18 cellular contexts compared by ENCODE assay signal in the genomic region with DNA sequence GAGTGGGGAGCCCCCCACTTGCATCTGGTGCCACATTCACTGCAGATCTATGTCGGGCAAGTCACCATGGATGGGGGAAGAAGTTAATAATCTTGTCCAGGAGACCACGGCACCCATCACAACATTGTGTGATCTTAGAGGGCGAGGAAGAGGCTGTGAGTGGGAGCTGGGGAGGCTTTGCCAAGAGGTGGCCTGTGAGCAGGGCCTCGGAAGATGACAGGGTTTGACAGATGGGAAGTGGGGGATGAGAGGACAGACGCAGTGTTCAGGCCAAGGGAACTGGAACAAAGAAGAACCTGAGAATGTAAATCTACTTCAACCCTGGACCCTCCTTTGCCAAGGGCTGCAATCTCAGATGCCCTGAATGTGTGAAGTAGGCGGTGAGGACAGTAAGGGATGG. TPM values are rescaled to one million over a fixed set of nuclear protein-coding genes. Genes with fewer than 3 reads are reported as not detected.
DNase-seq lines count a peak whose midpoint lies in the region; ATAC-seq and TF ChIP-seq lines count a peak whose summit lies in the region.
"Had no signal": no experiment of that assay in that cellular context is flagged by ENCODE, and none has a peak within 500 bp of the region (broad histone marks: within the 10 kb centered on the region; RNA-seq: fewer than 3 reads in every experiment).

No MANE protein-coding gene starts in this region.

- no peak overlapping the region for H3K9ac ChIP-seq in IMR-90 (ENCODE audit: low read depth, low read length)
- H3K9ac ChIP-seq: GM23248 had no signal

- no CpG with 5 or more reads among the region's 6 CpGs for WGBS in IMR-90 (ENCODE audit: extremely low coverage in 2 of 2, insufficient read length in 1 of 2), 2 experiments
- 87% methylated on average over 6 of the region's 6 CpGs for WGBS in prostate gland

- TF ChIP-seq POLR2A in IMR-90 (IDR thresholded peaks at IDR 0.05; ENCODE audit: low read depth, low read length) (no peak), prostate gland (IDR thresholded peaks at IDR 0.05) (no peak)

- dilution Hi-C loops in IMR-90 (cut with HindIII; ENCODE audit: low sequenced_read_pairs, unreplicated experiment): no loop called here

- H2BK15ac ChIP-seq in IMR-90 (ENCODE audit: low read depth, low read length): no peak overlapping the region

- CTCF ChIA-PET in IMR-90 (lab: Yijun Ruan, JAX): no interaction called here

- H4K91ac ChIP-seq in IMR-90 (ENCODE audit: insufficient read depth, low read depth, low read length): no peak overlapping the region

- TF ChIP-seq CTCF in IMR-90 (conservative IDR thresholded peaks at IDR 0.05; ENCODE audit: low read depth, low read length): no peak
- no peak for TF ChIP-seq CTCF in glutamatergic neuron (IDR thresholded peaks at IDR 0.05; ENCODE audit: partially characterized antibody, unreplicated experiment)
- no peak for TF ChIP-seq CTCF in prostate gland (IDR thresholded peaks at IDR 0.05)

- no peaks in the 10 kb centered on the region for H3K9me3 Mint-ChIP-seq in glutamatergic neuron (ENCODE audit: unreplicated experiment)
- H3K9me3 Mint-ChIP-seq in stimulated activated effector memory CD8-positive, alpha-beta T cell treated with anti-CD3 and anti-CD28 coated beads, Interleukin-12 subunit alpha, Interleukin-12 subunit beta, amount 100 ng/mL, for 72 hours: no peaks in the 10 kb centered on the region

- H3K4me3 ChIP-seq in IMR-90 (ENCODE audit: insufficient read depth, low read depth, low read length): no peak overlapping the region
- no peak overlapping the region for H3K4me3 ChIP-seq in prostate gland
- H3K4me3 ChIP-seq: GM12878, GM23248, HAP-1 had no signal

- no peaks in the 10 kb centered on the region for H4K20me1 ChIP-seq in IMR-90 (ENCODE audit: insufficient read depth, low read length)

- no peak overlapping the region for H4K8ac ChIP-seq in IMR-90 (ENCODE audit: low read depth in 2 of 2, low read length in 2 of 2)

- no peaks in the 10 kb centered on the region for H3K79me1 ChIP-seq in IMR-90 (ENCODE audit: low read depth in 1 of 2, low read length in 2 of 2)

- H3K9me3 ChIP-seq in IMR-90 (ENCODE audit: control insufficient read depth, insufficient read depth, low read length): no peaks in the 10 kb centered on the region
- no peaks in the 10 kb centered on the region for H3K9me3 ChIP-seq in prostate gland
- H3K9me3 ChIP-seq: BE2C, Caco-2, HAP-1 had no signal

- H3K9me1 ChIP-seq in IMR-90 (ENCODE audit: insufficient read depth, low read length): no peaks in the 10 kb centered on the region; the same call in 1 of the 2 replicates

- no peak overlapping the region for H3K23ac ChIP-seq in IMR-90 (ENCODE audit: low read depth, low read length)

- no peak overlapping the region for H2BK5ac ChIP-seq in IMR-90 (ENCODE audit: low read depth, low read length, poor library complexity, severe bottlenecking)

- peaks cover 15% of the 10 kb centered on the region for H3K27me3 Mint-ChIP-seq in glutamatergic neuron (ENCODE audit: unreplicated experiment)

- H3K4ac ChIP-seq in IMR-90 (ENCODE audit: low read depth, low read length): peak overlapping the region; percentile 50; the same call in 1 of the 2 replicates

- H2AFZ ChIP-seq in IMR-90 (replicated peaks; ENCODE audit: low read length, poor library complexity): no peak overlapping the region
- H2AFZ ChIP-seq: GM23248 had no signal

- no peak for TF ChIP-seq RAD21 in IMR-90 (IDR thresholded peaks at IDR 0.05; ENCODE audit: low read length)

- 0 out of 2 replicates have a peak overlapping the region, but pooled peaks have one; percentile 32 for H3K14ac ChIP-seq in IMR-90 (replicated peaks; ENCODE audit: low read depth, low read length)

- H3K4me3 Mint-ChIP-seq in glutamatergic neuron (ENCODE audit: unreplicated experiment): no peak overlapping the region
- H3K4me3 Mint-ChIP-seq in stimulated activated effector memory CD8-positive, alpha-beta T cell treated with anti-CD3 and anti-CD28 coated beads, Interleukin-12 subunit alpha, Interleukin-12 subunit beta, amount 100 ng/mL, for 72 hours: no peak overlapping the region
- H3K4me3 Mint-ChIP-seq: CD4-positive, CD25-positive, alpha-beta regulatory T cell had no signal

- H4K5ac ChIP-seq in IMR-90 (ENCODE audit: low read depth, low read length): no peak overlapping the region

- no peak for ATAC-seq in IMR-90 (ENCODE audit: low read depth)
- ATAC-seq in stimulated activated effector memory CD8-positive, alpha-beta T cell treated with anti-CD3 and anti-CD28 coated beads, Interleukin-12 subunit alpha, Interleukin-12 subunit beta, amount 100 ng/mL, for 72 hours: no peak
- ATAC-seq: GM12878, HepG2 had no signal

- H3K18ac ChIP-seq in IMR-90 (ENCODE audit: low read depth, low read length): no peak overlapping the region

- H2BK20ac ChIP-seq in IMR-90 (ENCODE audit: low read depth, low read length): no peak overlapping the region

- no peak overlapping the region for H3K56ac ChIP-seq in IMR-90 (ENCODE audit: extremely low read depth, insufficient read depth, low read length)

- peaks cover 14% of the 10 kb centered on the region for H3K4me1 Mint-ChIP-seq in glutamatergic neuron (ENCODE audit: low read depth, unreplicated experiment)
- H3K4me1 Mint-ChIP-seq in stimulated activated effector memory CD8-positive, alpha-beta T cell treated with anti-CD3 and anti-CD28 coated beads, Interleukin-12 subunit alpha, Interleukin-12 subunit beta, amount 100 ng/mL, for 72 hours: no peaks in the 10 kb centered on the region
- H3K4me1 Mint-ChIP-seq: CD4-positive, CD25-positive, alpha-beta regulatory T cell had no signal

- no peaks in the 10 kb centered on the region for H3K36me3 ChIP-seq in IMR-90 (ENCODE audit: control insufficient read depth, insufficient read depth, low read length)
- H3K36me3 ChIP-seq in prostate gland: no peaks in the 10 kb centered on the region
- H3K36me3 ChIP-seq: HAP-1 had no signal

- H2AK5ac ChIP-seq in IMR-90 (ENCODE audit: low read depth, low read length): no peak overlapping the region

- peak; percentile 35 for DNase-seq in NCI-H82 (lab: John Stamatoyannopoulos, UW)
- no peak for DNase-seq in NCI-H82 treated with DMSO at 0.1 percent for 48 hours (lab: John Stamatoyannopoulos, UW; ENCODE audit: unreplicated experiment)
- no peak for DNase-seq in IMR-90
- DNase-seq in glutamatergic neuron: no peak
- DNase-seq in stimulated activated effector memory CD8-positive, alpha-beta T cell treated with anti-CD3 and anti-CD28 coated beads, Interleukin-12 subunit alpha, Interleukin-12 subunit beta, amount 100 ng/mL, for 72 hours (ENCODE audit: low spot score in 2 of 2): no peak
- DNase-seq in prostate gland (ENCODE audit: low spot score): no peak
- DNase-seq in activated T-cell treated with anti-CD3 and anti-CD28 coated beads for 4 hours: no peak
- DNase-seq: ACHN; BE2C; C1 segment of cervical spinal cord; Caco-2; CD4-positive, CD25-positive, alpha-beta regulatory T cell; DMS79 treated with DMSO at 0.1 percent for 48 hours; GM23248 had no signal

- no peaks in the 10 kb centered on the region for H3K4me1 ChIP-seq in IMR-90 (ENCODE audit: control insufficient read depth, insufficient read depth, low read length)
- H3K4me1 ChIP-seq in prostate gland (replicated peaks): no peaks in the 10 kb centered on the region
- H3K4me1 ChIP-seq: BE2C, HAP-1 had no signal

- intact Hi-C loops in IMR-90 (cut with micrococcal nuclease): no loop called here
- intact Hi-C loops in prostate gland (cut with DNase I): no loop called here

- H3K27ac ChIP-seq in IMR-90 (ENCODE audit: insufficient read depth, low read length): no peak overlapping the region
- H3K27ac ChIP-seq in prostate gland: no peak overlapping the region
- H3K27ac ChIP-seq: GM23248 had no signal

- no peak overlapping the region for H3K4me2 ChIP-seq in IMR-90 (ENCODE audit: low read depth, low read length)

- in situ Hi-C loops in IMR-90 (cut with MboI; ENCODE audit: low sequenced_read_pairs): no loop called here

- no TSS peak for BruUV-seq in IMR-90 (replicated peaks; lab: Mats Ljungman, UMichigan)

- no peaks in the 10 kb centered on the region for H3K36me3 Mint-ChIP-seq in glutamatergic neuron (ENCODE audit: unreplicated experiment)
- H3K36me3 Mint-ChIP-seq in stimulated activated effector memory CD8-positive, alpha-beta T cell treated with anti-CD3 and anti-CD28 coated beads, Interleukin-12 subunit alpha, Interleukin-12 subunit beta, amount 100 ng/mL, for 72 hours: no peaks in the 10 kb centered on the region
- H3K36me3 Mint-ChIP-seq: CD4-positive, CD25-positive, alpha-beta regulatory T cell had no signal

- POLR2A ChIA-PET in IMR-90 (lab: Charles Lee; ENCODE audit: unreplicated experiment): no interaction called here

- H3K27me3 ChIP-seq in IMR-90 (ENCODE audit: control insufficient read depth, insufficient read depth, low read length) (peaks cover 9% of the 10 kb centered on the region; the same call in 1 of the 2 replicates), prostate gland (replicated peaks; ENCODE audit: insufficient read depth) (no peaks in the 10 kb centered on the region)
- H3K27me3 ChIP-seq: BE2C had no signal

- H2AK9ac ChIP-seq in IMR-90 (replicated peaks; ENCODE audit: low read depth, low read length, poor library complexity): no peak overlapping the region

- no peak overlapping the region for H2BK120ac ChIP-seq in IMR-90 (ENCODE audit: low read depth, low read length)

- peak overlapping the region; percentile 24 for H3K27ac Mint-ChIP-seq in glutamatergic neuron (ENCODE audit: unreplicated experiment)
- H3K27ac Mint-ChIP-seq in stimulated activated effector memory CD8-positive, alpha-beta T cell treated with anti-CD3 and anti-CD28 coated beads, Interleukin-12 subunit alpha, Interleukin-12 subunit beta, amount 100 ng/mL, for 72 hours: peak overlapping the region; percentile 23
- H3K27ac Mint-ChIP-seq: CD4-positive, CD25-positive, alpha-beta regulatory T cell had no signal

TF ChIP-seq in IMR-90, 13 proteins besides CTCF, POLR2A, EP300 and RAD21:
- no peak for TF ChIP-seq CEBPB (IDR thresholded peaks at IDR 0.05; ENCODE audit: low read depth, low read length)

RNA-seq across cellular contexts. Expression of a gene that starts 12.4 kb away (rescaled TPM):
- total RNA-seq in IMR-90 (2012; rRNA removed): 1.4 TPM in 2 replicates
- 3.5 and 5.8 TPM in 2 replicates for polyA plus RNA-seq in IMR-90 (2012; rRNA removed)
- 4.0 and 5.5 TPM in 2 replicates for polyA plus RNA-seq in IMR-90 (2012; cell fraction: cytosol; rRNA removed)
- polyA plus RNA-seq in IMR-90 (2012; cell fraction: nucleus; rRNA removed; ENCODE audit: low replicate concordance): 10.1 and 21.1 TPM in 2 replicates
- 3.7 TPM for total RNA-seq in glutamatergic neuron (ENCODE audit: unreplicated experiment)
- 10 to 100 TPM; 42.8 to 54.6 TPM for total RNA-seq in prostate gland
- total RNA-seq: H4 had no signal
- polyA plus RNA-seq: GM12878 had no signal

RNA-seq across cellular contexts. Expression of a gene that starts 33.9 kb away (rescaled TPM):
- total RNA-seq in IMR-90 (2012; rRNA removed): 0.18 and 0.28 TPM in 2 replicates
- 0.17 and 0.32 TPM in 2 replicates for polyA plus RNA-seq in IMR-90 (2012; rRNA removed)
- 0.17 and 0.26 TPM in 2 replicates for polyA plus RNA-seq in IMR-90 (2012; cell fraction: cytosol; rRNA removed)
- polyA plus RNA-seq in IMR-90 (2012; cell fraction: nucleus; rRNA removed; ENCODE audit: low replicate concordance): 0.34 and 1.2 TPM in 2 replicates
- total RNA-seq in glutamatergic neuron (ENCODE audit: unreplicated experiment): 4.1 TPM
- total RNA-seq in prostate gland: 10 to 100 TPM in 1 of 2 donors, 1 to 10 TPM in 1; 8.1 to 22.4 TPM
- total RNA-seq: Caco-2; CD4-positive, CD25-positive, alpha-beta regulatory T cell; GM12878; GM23248; H4 had no signal
- polyA plus RNA-seq: CD4-positive, CD25-positive, alpha-beta regulatory T cell; GM12878; GM23248 had no signal

RNA-seq across cellular contexts. Expression of a gene that starts 43.2 kb away (rescaled TPM):
- total RNA-seq in IMR-90 (2012; rRNA removed) (1.1 and 2.5 TPM in 2 replicates), glutamatergic neuron (ENCODE audit: unreplicated experiment) (17.2 TPM), prostate gland (100 to 1,000 TPM in 1 of 2 donors, 10 to 100 TPM in 1; 76.9 to 170 TPM)
- 3.0 and 3.8 TPM in 2 replicates for polyA plus RNA-seq in IMR-90 (2012; rRNA removed)
- 1.8 and 5.0 TPM in 2 replicates for polyA plus RNA-seq in IMR-90 (2012; cell fraction: cytosol; rRNA removed)
- polyA plus RNA-seq in IMR-90 (2012; cell fraction: nucleus; rRNA removed; ENCODE audit: low replicate concordance): 2.9 and 8.1 TPM in 2 replicates
